Comparison of ENCODE assay signal across 1 cellular context in genomic region chr2:165844216-165844615, GRCh38.
TF ChIP-seq lines count a peak whose summit lies in the region.

No MANE protein-coding gene starts in this region.

TF ChIP-seq in WTC11, 78 proteins besides CTCF, POLR2A, EP300 and RAD21 (continued from another document):
- no peak for TF ChIP-seq ZNF281 (CRISPR knock-in tag; IDR thresholded peaks at IDR 0.05)
- TF ChIP-seq, protein P1, sequence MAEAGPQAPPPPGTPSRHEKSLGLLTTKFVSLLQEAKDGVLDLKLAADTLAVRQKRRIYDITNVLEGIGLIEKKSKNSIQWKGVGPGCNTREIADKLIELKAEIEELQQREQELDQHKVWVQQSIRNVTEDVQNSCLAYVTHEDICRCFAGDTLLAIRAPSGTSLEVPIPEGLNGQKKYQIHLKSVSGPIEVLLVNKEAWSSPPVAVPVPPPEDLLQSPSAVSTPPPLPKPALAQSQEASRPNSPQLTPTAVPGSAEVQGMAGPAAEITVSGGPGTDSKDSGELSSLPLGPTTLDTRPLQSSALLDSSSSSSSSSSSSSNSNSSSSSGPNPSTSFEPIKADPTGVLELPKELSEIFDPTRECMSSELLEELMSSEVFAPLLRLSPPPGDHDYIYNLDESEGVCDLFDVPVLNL (CRISPR knock-in tag; IDR thresholded peaks at IDR 0.05; ENCODE audit: borderline replicate concordance, low read depth) = no peak
- no peak for TF ChIP-seq TEAD4 (CRISPR knock-in tag; IDR thresholded peaks at IDR 0.05)
- TF ChIP-seq ZNF512 (CRISPR knock-in tag; IDR thresholded peaks at IDR 0.05; ENCODE audit: borderline replicate concordance) = no peak
- no peak for TF ChIP-seq MXD4 (CRISPR knock-in tag; IDR thresholded peaks at IDR 0.05; ENCODE audit: borderline replicate concordance)
- TF ChIP-seq NFATC4 (CRISPR knock-in tag; IDR thresholded peaks at IDR 0.05) = no peak
